Comparison of ENCODE assay signal across 13 cellular contexts in the genomic region with DNA sequence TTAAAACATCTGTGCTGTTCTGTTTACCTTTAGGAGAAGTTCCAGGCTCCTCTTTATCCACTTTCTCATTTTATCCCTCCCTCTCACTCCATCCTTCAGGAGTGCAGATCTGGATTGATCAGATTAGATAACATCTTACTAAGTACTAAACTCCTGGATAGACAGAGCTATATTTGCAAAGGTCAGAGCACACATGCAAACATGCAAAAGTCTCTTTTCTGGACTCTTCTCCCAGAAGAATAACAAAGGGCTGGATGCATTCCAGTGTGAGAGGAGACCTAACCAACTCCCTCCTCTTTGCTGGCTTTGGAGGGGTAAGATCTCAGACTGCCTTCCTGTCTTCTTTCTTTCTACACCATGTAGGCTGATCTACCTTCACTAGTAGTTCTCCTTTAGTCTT. TPM values are rescaled to one million over a fixed set of nuclear protein-coding genes. Genes with fewer than 3 reads are reported as not detected.
DNase-seq lines count a peak whose midpoint lies in the region; ATAC-seq, FAIRE-seq and TF ChIP-seq lines count a peak whose summit lies in the region.
"Had no signal": no experiment of that assay in that cellular context is flagged by ENCODE, and none has a peak within 500 bp of the region (broad histone marks: within the 10 kb centered on the region; RNA-seq: fewer than 3 reads in every experiment).

No MANE protein-coding gene starts in this region.

- TF ChIP-seq CTCF in D721Med (IDR thresholded peaks at IDR 0.05; ENCODE audit: insufficient read depth, missing control alignments) (no peak), bronchial epithelial cell (IDR thresholded peaks at IDR 0.05; ENCODE audit: insufficient read depth, low read length, severe bottlenecking) (no peak), progenitor cell of endocrine pancreas (IDR thresholded peaks at IDR 0.05; ENCODE audit: unreplicated experiment) (no peak)

- H3K9me3 Mint-ChIP-seq in progenitor cell of endocrine pancreas (ENCODE audit: low read depth), result no peaks in the 10 kb centered on the region
- H3K9me3 Mint-ChIP-seq: CD14-positive monocyte; CD8-positive, alpha-beta T cell; GM23338 had no signal

- FAIRE-seq in D721Med (lab: Jason Lieb, UNC) (peak; percentile 68), bronchial epithelial cell (lab: Jason Lieb, UNC) (peak; percentile 81)

- H3K27ac Mint-ChIP-seq in progenitor cell of endocrine pancreas, result peak overlapping the region; percentile 40
- H3K27ac Mint-ChIP-seq: CD14-positive monocyte; CD8-positive, alpha-beta T cell; GM23338 had no signal

- ATAC-seq in left lobe of liver (peak; percentile 69), GM19351 (IDR thresholded peaks at IDR 0.05; ENCODE audit: unreplicated experiment) (no peak), GM19023 (IDR thresholded peaks at IDR 0.05; ENCODE audit: unreplicated experiment) (no peak), left ventricle myocardium superior (no peak)
- ATAC-seq: CD8-positive, alpha-beta T cell; GM23338 had no signal

- peaks cover 7% of the 10 kb centered on the region for H3K4me1 Mint-ChIP-seq in progenitor cell of endocrine pancreas (ENCODE audit: low read depth)

- H3K4me3 Mint-ChIP-seq in progenitor cell of endocrine pancreas (ENCODE audit: low read depth), result no peak overlapping the region
- H3K4me3 Mint-ChIP-seq: CD14-positive monocyte; CD8-positive, alpha-beta T cell; GM23338 had no signal

- intact Hi-C loops in left ventricle myocardium superior (cut with micrococcal nuclease), result no loop called here

- no peaks in the 10 kb centered on the region for H3K36me3 ChIP-seq in bronchial epithelial cell (ENCODE audit: control insufficient read depth, insufficient read depth, low read length)

- H3K4me3 ChIP-seq in bronchial epithelial cell (ENCODE audit: low read depth, low read length), result no peak overlapping the region
- H3K4me3 ChIP-seq: GM23338 had no signal

- H3K36me3 Mint-ChIP-seq in progenitor cell of endocrine pancreas (ENCODE audit: insufficient read depth), result no peaks in the 10 kb centered on the region
- H3K36me3 Mint-ChIP-seq: CD14-positive monocyte; CD8-positive, alpha-beta T cell had no signal

- DNase-seq in D721Med (ENCODE audit: insufficient read length, low spot score) (no peak), bronchial epithelial cell (ENCODE audit: low read depth) (no peak), left lobe of liver (ENCODE audit: low spot score) (no peak), progenitor cell of endocrine pancreas (ENCODE audit: low spot score, unreplicated experiment) (no peak), left ventricle myocardium superior (no peak)
- DNase-seq: CD8-positive, alpha-beta T cell; COR-L47; H7; IMR-90 had no signal

- no peaks in the 10 kb centered on the region for H3K27me3 ChIP-seq in bronchial epithelial cell (ENCODE audit: control insufficient read depth, insufficient read depth, low read length)

- H3K27me3 Mint-ChIP-seq in progenitor cell of endocrine pancreas, result peaks cover under 1% of the 10 kb centered on the region

RNA-seq across cellular contexts. Expression of a gene that starts 21.4 kb away (rescaled TPM):
- 2.4 and 5.4 TPM in 2 replicates for total RNA-seq in bronchial epithelial cell
- 7.4 TPM for total RNA-seq in left lobe of liver
- total RNA-seq in progenitor cell of endocrine pancreas, result 21.4 and 28.3 TPM in 2 replicates
- 17.3 TPM for total RNA-seq in left ventricle myocardium superior
